Comparison of ENCODE assay signal across 8 cellular contexts in the genomic region with DNA sequence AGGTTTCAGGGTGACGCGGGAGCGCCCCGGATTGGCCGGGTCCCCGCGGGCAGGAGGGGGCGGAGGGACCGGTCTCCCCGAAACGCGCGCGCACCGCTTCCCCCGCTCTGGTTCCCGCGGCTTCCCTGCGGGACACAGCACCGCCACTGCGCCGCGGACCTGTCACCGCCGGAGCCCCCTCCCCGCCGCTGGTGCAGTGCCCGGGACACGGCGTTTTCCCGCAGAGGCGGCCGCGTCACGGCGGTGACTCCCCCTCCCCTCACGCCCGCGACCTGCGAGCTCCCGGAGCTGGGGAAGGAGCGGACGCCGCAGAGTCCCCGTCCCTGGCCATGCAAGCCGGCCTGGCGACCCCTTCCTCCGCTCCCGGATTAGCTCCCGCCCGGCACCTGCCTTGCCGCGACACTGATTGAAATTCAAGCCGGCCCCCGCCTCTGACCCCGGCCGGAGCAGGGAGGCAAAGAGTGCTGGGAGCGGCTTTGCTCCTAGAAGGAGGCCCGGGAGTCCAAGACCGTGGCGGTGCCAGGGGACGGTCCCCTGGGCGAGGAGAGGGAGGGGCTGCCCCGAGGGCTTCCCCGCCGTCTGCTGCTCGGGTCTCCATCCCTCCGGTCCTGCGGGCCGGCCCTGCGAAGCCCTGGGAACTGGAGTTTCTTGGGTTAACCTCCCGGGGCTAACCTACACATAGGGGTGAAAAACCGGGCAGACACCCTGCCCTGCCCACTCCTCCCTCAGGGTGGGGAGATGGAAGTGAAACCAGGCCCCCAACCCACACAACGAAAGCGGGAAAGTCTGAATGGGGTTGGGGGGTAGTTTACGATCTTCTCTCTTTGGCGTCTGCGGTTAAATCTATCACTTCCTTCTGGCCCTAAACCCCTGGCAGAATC. TPM values are rescaled to one million over a fixed set of nuclear protein-coding genes. Genes with fewer than 3 reads are reported as not detected.
DNase-seq lines count a peak whose midpoint lies in the region; ATAC-seq and TF ChIP-seq lines count a peak whose summit lies in the region.

No MANE protein-coding gene starts in this region.

- TF ChIP-seq CTCF in fibroblast of lung (conservative IDR thresholded peaks at IDR 0.05 in 1 of 2, IDR thresholded peaks at IDR 0.05 in 1 of 2; ENCODE audit: low read depth in 1 of 2, low read length in 2 of 2) (no peak), progenitor cell of endocrine pancreas (IDR thresholded peaks at IDR 0.05; ENCODE audit: unreplicated experiment) (no peak)

- no peaks in the 10 kb centered on the region for H3K9me3 ChIP-seq in fibroblast of lung (ENCODE audit: control insufficient read depth, insufficient read depth, low read depth, low read length)

- H3K79me2 ChIP-seq in fibroblast of lung (ENCODE audit: control insufficient read depth, insufficient read depth, low read length), result no peaks in the 10 kb centered on the region

- no peak overlapping the region for H3K9ac ChIP-seq in fibroblast of lung (ENCODE audit: insufficient read depth, low read length)

- H3K4me3 ChIP-seq in fibroblast of lung (replicated peaks in 1 of 4; ENCODE audit: control extremely low read depth in 1 of 4, insufficient read depth in 1 of 4, low read depth in 3 of 4, low read length in 4 of 4), result peak overlapping the region; percentile 26 to 55 (median 45)

- H4K20me1 ChIP-seq in fibroblast of lung (ENCODE audit: control insufficient read depth, extremely low read depth, insufficient read depth, low read length), result no peaks in the 10 kb centered on the region

- no peak for ATAC-seq in GM19397 (IDR thresholded peaks at IDR 0.05; ENCODE audit: unreplicated experiment)

- no peaks in the 10 kb centered on the region for H3K36me3 Mint-ChIP-seq in progenitor cell of endocrine pancreas (ENCODE audit: insufficient read depth)

- no peaks in the 10 kb centered on the region for H3K9me3 Mint-ChIP-seq in progenitor cell of endocrine pancreas (ENCODE audit: low read depth)

- peaks cover 10% of the 10 kb centered on the region for H3K4me1 Mint-ChIP-seq in progenitor cell of endocrine pancreas (ENCODE audit: low read depth)

- H3K27me3 Mint-ChIP-seq in progenitor cell of endocrine pancreas, result peaks cover 82% of the 10 kb centered on the region

- H3K27me3 ChIP-seq in fibroblast of lung (ENCODE audit: control insufficient read depth, insufficient read depth, low read length), result peaks cover 66% of the 10 kb centered on the region

- peak overlapping the region; percentile 71 for H3K4me3 Mint-ChIP-seq in progenitor cell of endocrine pancreas (ENCODE audit: low read depth)

- DNase-seq in NCI-H82 (lab: John Stamatoyannopoulos, UW), result peak; percentile 52
- no peak for DNase-seq in NCI-H82 treated with DMSO at 0.1 percent for 48 hours (lab: John Stamatoyannopoulos, UW; ENCODE audit: unreplicated experiment)
- DNase-seq in activated CD4-positive, alpha-beta T cell treated with anti-CD3 and anti-CD28 coated beads, Interleukin-2, amount 50 U/mL, for 1 hour, result peak; percentile 12
- DNase-seq in fibroblast of lung (ENCODE audit: low read depth in 2 of 2), result no peak
- DNase-seq in progenitor cell of endocrine pancreas (ENCODE audit: low spot score, unreplicated experiment), result peak; percentile 28
- DNase-seq in NCI-H2227 treated with DMSO at 0.1 percent for 48 hours (lab: John Stamatoyannopoulos, UW), result no peak
- no peak for DNase-seq in HPDE6-E6E7 (ENCODE audit: extremely low spot score)

- H3K27ac Mint-ChIP-seq in progenitor cell of endocrine pancreas, result no peak overlapping the region

- peaks cover 6% of the 10 kb centered on the region for H3K4me1 ChIP-seq in fibroblast of lung (ENCODE audit: control insufficient read depth, extremely low read depth, insufficient read depth, low read length)

- no peak overlapping the region for H3K27ac ChIP-seq in fibroblast of lung (ENCODE audit: insufficient read depth, low read length)

- no peaks in the 10 kb centered on the region for H3K36me3 ChIP-seq in fibroblast of lung (ENCODE audit: control insufficient read depth, insufficient read depth, low read length)

- no peak overlapping the region for H2AFZ ChIP-seq in fibroblast of lung (ENCODE audit: low read length)

- H3K4me2 ChIP-seq in fibroblast of lung (ENCODE audit: extremely low read depth, insufficient read depth, low read length), result peak overlapping the region; percentile 88

RNA-seq across cellular contexts. Expression of a gene that starts 1.0 kb away (rescaled TPM):
- total RNA-seq in fibroblast of lung, result 0.17 and 0.26 TPM in 2 replicates
- polyA plus RNA-seq in fibroblast of lung, result 0.36 and 0.43 TPM in 2 replicates
- 0.45 and 0.62 TPM in 2 replicates for polyA plus RNA-seq in fibroblast of lung (2012)
- 0.19 and 2.0 TPM in 2 replicates for polyA minus RNA-seq in fibroblast of lung (ENCODE audit: low replicate concordance)
- total RNA-seq in progenitor cell of endocrine pancreas, result 0.50 and 0.82 TPM in 2 replicates

Comparison
In these comparisons a context has a peak if more than half of its experiments do, and no peak if none do; other contexts are left out.
1. DNase-seq: peak in NCI-H82 (single experiment), activated CD4-positive, alpha-beta T cell treated with anti-CD3 and anti-CD28 coated beads, Interleukin-2, amount 50 U/mL, for 1 hour (single experiment) and progenitor cell of endocrine pancreas (single experiment); none in NCI-H82 treated with DMSO at 0.1 percent for 48 hours (single experiment), fibroblast of lung (0 of 2), NCI-H2227 treated with DMSO at 0.1 percent for 48 hours (single experiment) and HPDE6-E6E7 (single experiment).